ENCODE assay signal across 15 cellular contexts in the genomic region with DNA sequence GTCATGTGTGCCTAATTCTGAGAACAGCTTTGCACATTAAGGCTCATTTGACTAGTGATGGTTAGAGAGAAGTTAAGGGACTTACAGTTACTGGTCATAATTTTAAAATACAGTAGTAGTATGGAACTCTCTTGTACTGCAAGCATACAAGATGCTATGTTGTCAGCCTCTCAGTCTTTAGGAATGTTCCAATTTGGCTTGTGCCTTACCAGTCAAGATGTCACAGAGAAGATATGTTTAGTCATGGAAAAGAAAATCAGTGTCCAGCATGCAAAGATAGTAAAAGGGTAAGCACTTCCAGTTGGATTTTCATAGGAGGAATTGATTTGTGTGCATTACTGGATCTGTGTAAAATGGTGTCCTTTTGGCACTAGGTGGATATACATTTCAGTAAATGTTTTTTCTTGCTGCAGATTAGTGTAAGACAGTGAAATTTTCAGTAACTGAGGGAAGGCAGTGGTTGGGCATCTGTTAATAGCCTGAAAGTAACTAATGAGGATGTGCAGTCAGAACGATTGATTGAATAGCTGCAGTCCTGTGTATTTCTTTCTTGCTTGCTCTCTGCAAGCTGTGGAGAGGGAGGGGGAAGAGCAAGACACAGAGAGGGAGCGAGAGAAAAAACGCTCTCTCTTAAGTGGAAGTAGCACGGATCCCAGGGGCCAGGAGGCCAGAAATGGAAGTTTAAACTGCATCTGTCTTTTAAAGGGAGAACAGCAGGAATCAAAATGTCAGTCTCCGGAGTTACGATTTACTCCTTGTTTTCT.
DNase-seq lines count a peak whose midpoint lies in the region; ATAC-seq and TF ChIP-seq lines count a peak whose summit lies in the region.
"Had no signal": no experiment of that assay in that cellular context is flagged by ENCODE, and none has a peak within 500 bp of the region (broad histone marks: within the 10 kb centered on the region; RNA-seq: fewer than 3 reads in every experiment).

No MANE protein-coding gene starts in this region.

- H2AK5ac ChIP-seq in mesenchymal stem cell (ENCODE audit: low read length, severe bottlenecking): no peak overlapping the region

- intact Hi-C loops in left ventricle myocardium superior (cut with micrococcal nuclease): no loop called here
- intact Hi-C loops in right cardiac atrium (cut with DNase I): no loop called here

- H3K4ac ChIP-seq in mesenchymal stem cell (ENCODE audit: low read depth in 1 of 2, low read length in 2 of 2): no peak overlapping the region

- peaks cover 12% of the 10 kb centered on the region for H3K4me1 Mint-ChIP-seq in type B pancreatic cell (ENCODE audit: unreplicated experiment)
- H3K4me1 Mint-ChIP-seq: T-helper 17 cell had no signal

- H3K27me3 ChIP-seq in right cardiac atrium (ENCODE audit: control insufficient read depth, insufficient read depth): no peaks in the 10 kb centered on the region
- no peaks in the 10 kb centered on the region for H3K27me3 ChIP-seq in mesenchymal stem cell (ENCODE audit: control insufficient read depth in 1 of 2, insufficient read depth in 1 of 2, low read length in 2 of 2)

- ATAC-seq in left ventricle myocardium superior: peak; percentile 62
- ATAC-seq in right cardiac atrium: no peak
- no peak for ATAC-seq in left lobe of liver
- ATAC-seq: T-helper 17 cell had no signal

- in situ Hi-C loops in KBM-7 (cut with MboI; ENCODE audit: low pct_unique_long_range_greater_than_20kb, low sequenced_read_pairs): no loop called here

- H3K23ac ChIP-seq in mesenchymal stem cell (ENCODE audit: low read length in 2 of 2): no peak overlapping the region

- H4K8ac ChIP-seq in mesenchymal stem cell (ENCODE audit: low read length): peak overlapping the region; percentile 77

- H3K4me1 ChIP-seq in right cardiac atrium (ENCODE audit: control insufficient read depth, insufficient read depth, low read length) (peaks cover 3% of the 10 kb centered on the region), mesenchymal stem cell (ENCODE audit: control insufficient read depth, insufficient read depth, low read depth, low read length) (no peaks in the 10 kb centered on the region)

- no peaks in the 10 kb centered on the region for H3K9me3 ChIP-seq in right cardiac atrium (ENCODE audit: control insufficient read depth, low read length)
- H3K9me3 ChIP-seq in mesenchymal stem cell (ENCODE audit: control insufficient read depth, low read length): no peaks in the 10 kb centered on the region

- H3K27ac ChIP-seq in right cardiac atrium (ENCODE audit: low read length) (no peak overlapping the region), caudate nucleus (ENCODE audit: low read depth, low read length) (peak overlapping the region; percentile 34), mesenchymal stem cell (ENCODE audit: low read length, poor library complexity, severe bottlenecking) (peak overlapping the region; percentile 17)

- H3K9ac ChIP-seq in mesenchymal stem cell (ENCODE audit: low read length): peak overlapping the region; percentile 68

- DNase-seq in left ventricle myocardium superior: no peak
- no peak for DNase-seq in right cardiac atrium
- DNase-seq in caudate nucleus (lab: John Stamatoyannopoulos, UW): peak in 6 of 61 donors; percentile 3 to 19 (median 11)
- peak; percentile 61 for DNase-seq in mesenchymal stem cell
- no peak for DNase-seq in type B pancreatic cell (ENCODE audit: extremely low spot score, unreplicated experiment)
- no peak for DNase-seq in COR-L47 (lab: John Stamatoyannopoulos, UW)
- no peak for DNase-seq in left lobe of liver (ENCODE audit: low spot score)
- DNase-seq in KBM-7: no peak
- DNase-seq: ACHN; activated CD4-positive, alpha-beta T cell treated with anti-CD3 and anti-CD28 coated beads for 4 hours; aorta; NCI-H1417; NCI-H510A; occipital lobe; T-helper 17 cell had no signal

- no peak overlapping the region for H2BK5ac ChIP-seq in mesenchymal stem cell (ENCODE audit: low read depth, low read length, poor library complexity, severe bottlenecking)

- H3K79me1 ChIP-seq in mesenchymal stem cell (replicated peaks; ENCODE audit: low read length, poor library complexity, severe bottlenecking): peaks cover 18% of the 10 kb centered on the region

- no peaks in the 10 kb centered on the region for H3K27me3 Mint-ChIP-seq in type B pancreatic cell

- H3K18ac ChIP-seq in mesenchymal stem cell (ENCODE audit: low read depth in 1 of 2, low read length in 2 of 2): peak overlapping the region in 1 of 2 experiments; percentile 52

- no peak overlapping the region for H3K14ac ChIP-seq in mesenchymal stem cell (ENCODE audit: low read length in 2 of 2)

- peak overlapping the region; percentile 57 for H3K4me3 Mint-ChIP-seq in type B pancreatic cell
- H3K4me3 Mint-ChIP-seq: T-helper 17 cell had no signal

- WGBS in right cardiac atrium: 15% methylated on average over 6 of the region's 6 CpGs
- WGBS in mesenchymal stem cell: 14% methylated on average over 6 of the region's 6 CpGs

- H2BK12ac ChIP-seq in mesenchymal stem cell (ENCODE audit: low read length in 2 of 2): no peak overlapping the region

- H3K36me3 Mint-ChIP-seq in type B pancreatic cell: peaks cover 10% of the 10 kb centered on the region

- no peaks in the 10 kb centered on the region for H3K9me3 Mint-ChIP-seq in type B pancreatic cell

- no peak overlapping the region for H4K91ac ChIP-seq in mesenchymal stem cell (ENCODE audit: low read length)

- H3K4me2 ChIP-seq in mesenchymal stem cell (ENCODE audit: low read length, poor library complexity, severe bottlenecking): peak overlapping the region; percentile 4

- H3K4me3 ChIP-seq in right cardiac atrium (ENCODE audit: low read length) (no peak overlapping the region), mesenchymal stem cell (ENCODE audit: insufficient read depth in 1 of 2, low read depth in 1 of 2, low read length in 2 of 2) (peak overlapping the region in 1 of 2 experiments; percentile 68)

- no peak overlapping the region for H2BK120ac ChIP-seq in mesenchymal stem cell (ENCODE audit: low read depth, low read length)

- H2BK15ac ChIP-seq in mesenchymal stem cell (ENCODE audit: low read depth, poor library complexity, severe bottlenecking): no peak overlapping the region

- TF ChIP-seq CTCF in type B pancreatic cell (conservative IDR thresholded peaks at IDR 0.05): no peak

- no peak overlapping the region for H2AFZ ChIP-seq in mesenchymal stem cell (ENCODE audit: low read depth, low read length)

- peaks cover 0 to 19% of the 10 kb centered on the region in 2 experiments for H3K36me3 ChIP-seq in mesenchymal stem cell (ENCODE audit: control insufficient read depth in 1 of 2, insufficient read depth in 2 of 2, low read depth in 1 of 2, low read length in 2 of 2)

- peak overlapping the region; percentile 19 for H3K27ac Mint-ChIP-seq in type B pancreatic cell
- H3K27ac Mint-ChIP-seq: T-helper 17 cell had no signal
